12 cellular contexts compared by ENCODE assay signal in the genomic region with DNA sequence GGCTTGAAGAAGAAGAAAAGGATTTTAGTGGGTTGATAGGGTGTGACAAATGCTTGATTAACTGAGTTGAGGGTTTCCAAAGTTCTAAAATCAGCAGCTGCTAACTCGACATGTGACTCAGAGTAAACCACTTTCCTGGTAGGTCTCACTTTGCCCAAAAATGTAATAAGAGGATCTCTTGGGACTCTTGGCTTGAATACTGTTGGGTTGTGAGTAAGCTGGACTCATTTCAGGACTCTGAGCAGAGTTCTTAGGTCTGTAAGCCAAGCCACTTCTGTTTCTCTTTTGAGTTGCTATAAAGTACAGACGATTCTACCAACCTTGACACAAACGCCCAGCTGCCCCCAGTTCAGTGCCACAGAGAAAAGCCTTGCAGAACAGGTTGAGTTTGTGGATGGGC.
DNase-seq lines count a peak whose midpoint lies in the region; ATAC-seq and TF ChIP-seq lines count a peak whose summit lies in the region.
"Had no signal": no experiment of that assay in that cellular context is flagged by ENCODE, and none has a peak within 500 bp of the region (broad histone marks: within the 10 kb centered on the region; RNA-seq: fewer than 3 reads in every experiment).

No MANE protein-coding gene starts in this region.

- no peak overlapping the region for H3K27ac Mint-ChIP-seq in activated naive CD4-positive, alpha-beta T cell treated with anti-CD3 and anti-CD28 coated beads, Interleukin-2, amount 10 ng/mL, durations not matched to agents 7 days and 5 days

- H3K4me3 ChIP-seq in MG63 (no peak overlapping the region), osteoblast (ENCODE audit: insufficient read depth, low read length) (no peak overlapping the region), foreskin fibroblast (ENCODE audit: low read depth in 1 of 2, low read length in 2 of 2) (no peak overlapping the region)

- H3K9me3 ChIP-seq in MG63 (no peaks in the 10 kb centered on the region), osteoblast (ENCODE audit: low read depth, low read length) (no peaks in the 10 kb centered on the region)

- H3K36me3 ChIP-seq in MG63 (no peaks in the 10 kb centered on the region), osteoblast (ENCODE audit: insufficient read depth, low read length) (no peaks in the 10 kb centered on the region)

- no peak overlapping the region for H2AFZ ChIP-seq in osteoblast (ENCODE audit: low read length)

- peaks cover 11% of the 10 kb centered on the region for H3K4me1 ChIP-seq in osteoblast (ENCODE audit: insufficient read depth, low read length)

- H3K27me3 Mint-ChIP-seq in activated naive CD4-positive, alpha-beta T cell treated with anti-CD3 and anti-CD28 coated beads, Interleukin-2, amount 10 ng/mL, durations not matched to agents 7 days and 5 days = no peaks in the 10 kb centered on the region

- H3K9me3 Mint-ChIP-seq in activated naive CD4-positive, alpha-beta T cell treated with anti-CD3 and anti-CD28 coated beads, Interleukin-2, amount 10 ng/mL, durations not matched to agents 7 days and 5 days = no peaks in the 10 kb centered on the region

- CTCF ChIA-PET in activated naive CD4-positive, alpha-beta T cell treated with anti-CD3 and anti-CD28 coated beads, Interleukin-2, amount 10 ng/mL, durations not matched to agents 7 days and 5 days (lab: Charles Lee) = no interaction called here

- H4K20me1 ChIP-seq in osteoblast (ENCODE audit: insufficient read depth, low read length) = no peaks in the 10 kb centered on the region

- no peaks in the 10 kb centered on the region for H3K79me2 ChIP-seq in osteoblast (ENCODE audit: insufficient read depth, low read length)

- no peaks in the 10 kb centered on the region for H3K27me3 ChIP-seq in MG63
- H3K27me3 ChIP-seq in osteoblast (ENCODE audit: insufficient read depth, low read length) = no peaks in the 10 kb centered on the region

- H3K4me2 ChIP-seq in osteoblast (ENCODE audit: insufficient read depth, low read length) = peak overlapping the region; percentile 70
- H3K4me2 ChIP-seq: KMS-11 had no signal

- DNase-seq in MG63 (peak; percentile 27), osteoblast (ENCODE audit: insufficient read length, low spot score, missing footprints) (peak; percentile 86), AML-193 (lab: John Stamatoyannopoulos, UW) (no peak), foreskin fibroblast (no peak), ACHN (no peak)
- no peak for DNase-seq in activated naive CD4-positive, alpha-beta T cell treated with anti-CD3 and anti-CD28 coated beads, Interleukin-2, amount 10 ng/mL, durations not matched to agents 7 days and 5 days
- DNase-seq: activated effector memory CD4-positive, alpha-beta T cell treated with Interleukin-2 at 50 U/mL for 16 hours; NCI-H2227 treated with DMSO at 0.1 percent for 48 hours; SHP77 had no signal

- in situ Hi-C loops in ACHN (cut with HindIII; ENCODE audit: low pct_ligation_motif_present, low pct_unique_long_range_greater_than_20kb, low sequenced_read_pairs) = no loop called here

- H3K27ac ChIP-seq in osteoblast (ENCODE audit: low read depth, low read length) = no peak overlapping the region
- H3K27ac ChIP-seq: KMS-11 had no signal

- H3K4me3 Mint-ChIP-seq in activated naive CD4-positive, alpha-beta T cell treated with anti-CD3 and anti-CD28 coated beads, Interleukin-2, amount 10 ng/mL, durations not matched to agents 7 days and 5 days = no peak overlapping the region

- TF ChIP-seq CTCF in osteoblast (IDR thresholded peaks at IDR 0.05; ENCODE audit: extremely low read depth, low read depth, low read length) (no peak), foreskin fibroblast (IDR thresholded peaks at IDR 0.05; ENCODE audit: low read depth, low read length) (no peak)

- no peaks in the 10 kb centered on the region for H3K36me3 Mint-ChIP-seq in activated naive CD4-positive, alpha-beta T cell treated with anti-CD3 and anti-CD28 coated beads, Interleukin-2, amount 10 ng/mL, durations not matched to agents 7 days and 5 days

- H3K4me1 Mint-ChIP-seq in activated naive CD4-positive, alpha-beta T cell treated with anti-CD3 and anti-CD28 coated beads, Interleukin-2, amount 10 ng/mL, durations not matched to agents 7 days and 5 days = no peaks in the 10 kb centered on the region

- ATAC-seq in GM18907 (IDR thresholded peaks at IDR 0.05; ENCODE audit: unreplicated experiment) (peak; percentile 65), HG02642 (IDR thresholded peaks at IDR 0.05; ENCODE audit: poor library complexity, unreplicated experiment) (peak; percentile 67)

Comparison
In these comparisons a context has a peak if more than half of its experiments do, and no peak if none do; other contexts are left out.
1. DNase-seq: peak in MG63 (single experiment) and osteoblast (single experiment); none in AML-193 (0 of 2), foreskin fibroblast (0 of 2), ACHN (single experiment) and activated naive CD4-positive, alpha-beta T cell treated with anti-CD3 and anti-CD28 coated beads, Interleukin-2, amount 10 ng/mL, durations not matched to agents 7 days and 5 days (single experiment).